Comparison of ENCODE assay signal across 17 cellular contexts in genomic region chr7:73397936-73398335, GRCh38. TPM values are rescaled to one million over a fixed set of nuclear protein-coding genes. Genes with fewer than 3 reads are reported as not detected.
DNase-seq lines count a peak whose midpoint lies in the region; ATAC-seq and TF ChIP-seq lines count a peak whose summit lies in the region.
"Had no signal": no experiment of that assay in that cellular context is flagged by ENCODE, and none has a peak within 500 bp of the region (broad histone marks: within the 10 kb centered on the region; RNA-seq: fewer than 3 reads in every experiment).

No MANE protein-coding gene starts in this region.

- H3K27me3 Mint-ChIP-seq in endodermal cell (ENCODE audit: insufficient read depth): peaks cover 2% of the 10 kb centered on the region

- no peak overlapping the region for H4K8ac ChIP-seq in neuronal stem cell (ENCODE audit: low read depth, low read length)

- no peak overlapping the region for H2AK5ac ChIP-seq in neuronal stem cell (ENCODE audit: low read depth, low read length)

- no peak overlapping the region for H3K27ac ChIP-seq in endodermal cell (ENCODE audit: low read depth, low read length)
- peak overlapping the region; percentile 88 for H3K27ac ChIP-seq in neuronal stem cell (replicated peaks; ENCODE audit: low read length)
- peak overlapping the region in 1 of 2 donors; percentile 34 for H3K27ac ChIP-seq in aorta (ENCODE audit: low read depth in 1 of 2, low read length in 2 of 2)
- H3K27ac ChIP-seq: GM23248, PC-9 had no signal

- H3K14ac ChIP-seq in neuronal stem cell (ENCODE audit: low read length): no peak overlapping the region

- H3K4me3 ChIP-seq in NT2/D1 (ENCODE audit: insufficient read length, low read depth) (no peak overlapping the region), endodermal cell (ENCODE audit: low read length) (no peak overlapping the region), neuronal stem cell (ENCODE audit: low read length in 2 of 2) (peak overlapping the region in 1 of 2 donors; percentile 14), aorta (ENCODE audit: low read length in 2 of 2) (no peak overlapping the region)
- H3K4me3 ChIP-seq: GM12878, GM23248, MG63, PC-9 had no signal

- peak; percentile 75 for ATAC-seq in aorta (ENCODE audit: low FRiP score)
- no peak for ATAC-seq in stimulated activated naive CD8-positive, alpha-beta T cell treated with anti-CD3 and anti-CD28 coated beads, Interleukin-15, Interleukin-2, amounts not matched to agents 100 U/mL and 50 U/mL, for 24 hours
- ATAC-seq in GM18520 (IDR thresholded peaks at IDR 0.05; ENCODE audit: unreplicated experiment): no peak
- ATAC-seq: GM12878 had no signal

- H4K91ac ChIP-seq in neuronal stem cell (ENCODE audit: low read depth, low read length, poor library complexity): no peak overlapping the region

- peaks cover 4% of the 10 kb centered on the region for H3K4me1 Mint-ChIP-seq in endodermal cell

- no peak for DNase-seq in NT2/D1 (ENCODE audit: low read depth, low spot score)
- peak; percentile 56 for DNase-seq in endodermal cell
- peak; percentile 9 for DNase-seq in neuronal stem cell (ENCODE audit: low spot score)
- DNase-seq in aorta: no peak
- no peak for DNase-seq in GDM1 (lab: John Stamatoyannopoulos, UW)
- DNase-seq in stimulated activated naive CD8-positive, alpha-beta T cell treated with anti-CD3 and anti-CD28 coated beads, Interleukin-15, Interleukin-2, amounts not matched to agents 100 U/mL and 50 U/mL, for 24 hours: no peak
- DNase-seq: DMS153, GM23248, MG63, NCI-H1092 treated with DMSO at 0.1 percent for 48 hours, NCI-H1694, NCI-H345, NCI-H526 treated with DMSO at 0.1 percent for 48 hours, PC-9, SK-N-SH had no signal

- no peak overlapping the region for H3K27ac Mint-ChIP-seq in endodermal cell

- TF ChIP-seq CTCF in endodermal cell (conservative IDR thresholded peaks at IDR 0.05): no peak

- no peak overlapping the region for H2BK5ac ChIP-seq in neuronal stem cell (ENCODE audit: low read length)

- H3K9me3 ChIP-seq in NT2/D1 (ENCODE audit: insufficient read depth, low read length): no peaks in the 10 kb centered on the region
- H3K9me3 ChIP-seq in endodermal cell (ENCODE audit: control insufficient read depth, low read length): no peaks in the 10 kb centered on the region
- H3K9me3 ChIP-seq in neuronal stem cell (replicated peaks in 1 of 2; ENCODE audit: control insufficient read depth in 2 of 2, insufficient read depth in 1 of 2, low read depth in 1 of 2, low read length in 2 of 2): no peaks in the 10 kb centered on the region
- H3K9me3 ChIP-seq in aorta (ENCODE audit: control insufficient read depth, low read length): no peaks in the 10 kb centered on the region
- H3K9me3 ChIP-seq: MG63, SK-N-SH had no signal

- peak overlapping the region; percentile 90 for H3K18ac ChIP-seq in neuronal stem cell (ENCODE audit: low read length)

- peak overlapping the region; percentile 36 for H3K9ac ChIP-seq in NT2/D1 (ENCODE audit: insufficient read length, low read depth)
- no peak overlapping the region for H3K9ac ChIP-seq in endodermal cell (ENCODE audit: extremely low read depth, low read length, poor library complexity, severe bottlenecking)
- no peak overlapping the region for H3K9ac ChIP-seq in neuronal stem cell (ENCODE audit: low read depth, low read length, poor library complexity)
- H3K9ac ChIP-seq: GM23248, SK-N-SH had no signal

- H3K9me3 Mint-ChIP-seq in endodermal cell: no peaks in the 10 kb centered on the region

- H3K4me1 ChIP-seq in NT2/D1 (ENCODE audit: insufficient read depth, insufficient read length) (peaks cover 3% of the 10 kb centered on the region), endodermal cell (ENCODE audit: control insufficient read depth, insufficient read depth, low read length) (no peaks in the 10 kb centered on the region), neuronal stem cell (ENCODE audit: control insufficient read depth in 2 of 2, insufficient read depth in 1 of 2, low read depth in 1 of 2, low read length in 2 of 2) (peaks cover 11% of the 10 kb centered on the region in 2 donors), aorta (ENCODE audit: control insufficient read depth in 1 of 2, insufficient read depth in 2 of 2, low read length in 2 of 2) (no peaks in the 10 kb centered on the region)

- peak overlapping the region; percentile 86 for H2BK15ac ChIP-seq in neuronal stem cell (ENCODE audit: low read length)

- no peaks in the 10 kb centered on the region for H3K36me3 ChIP-seq in NT2/D1 (ENCODE audit: insufficient read depth, insufficient read length, low read length)
- no peaks in the 10 kb centered on the region for H3K36me3 ChIP-seq in endodermal cell (ENCODE audit: control insufficient read depth, insufficient read depth, low read length)
- no peaks in the 10 kb centered on the region for H3K36me3 ChIP-seq in neuronal stem cell (replicated peaks in 1 of 2; ENCODE audit: control insufficient read depth in 2 of 2, insufficient read depth in 2 of 2, low read length in 2 of 2)
- H3K36me3 ChIP-seq in aorta (ENCODE audit: control insufficient read depth in 1 of 2, insufficient read depth in 2 of 2, low read length in 1 of 2): no peaks in the 10 kb centered on the region
- H3K36me3 ChIP-seq: MG63 had no signal

- H3K79me1 ChIP-seq in neuronal stem cell (ENCODE audit: low read depth, low read length): no peaks in the 10 kb centered on the region

- H2BK120ac ChIP-seq in neuronal stem cell (ENCODE audit: low read depth, low read length): peak overlapping the region; percentile 96

- H3K27me3 ChIP-seq in NT2/D1 (ENCODE audit: insufficient read depth, insufficient read length) (no peaks in the 10 kb centered on the region), endodermal cell (ENCODE audit: control insufficient read depth, insufficient read depth, low read length, poor library complexity, severe bottlenecking) (no peaks in the 10 kb centered on the region), neuronal stem cell (ENCODE audit: control insufficient read depth in 3 of 3, insufficient read depth in 3 of 3, low read depth in 1 of 3, low read length in 3 of 3) (no peaks in the 10 kb centered on the region), aorta (ENCODE audit: control insufficient read depth in 1 of 2, insufficient read depth in 2 of 2, low read length in 1 of 2) (no peaks in the 10 kb centered on the region)
- H3K27me3 ChIP-seq: MG63 had no signal

- H2AFZ ChIP-seq in neuronal stem cell (ENCODE audit: low read length): peak overlapping the region; percentile 52
- H2AFZ ChIP-seq: GM23248, PC-9 had no signal

- intact Hi-C loops in aorta (cut with DNase I): no loop called here

- no peak overlapping the region for H3K4me3 Mint-ChIP-seq in endodermal cell

- no peak overlapping the region for H3K4me2 ChIP-seq in neuronal stem cell (ENCODE audit: insufficient read depth, low read length, poor library complexity, severe bottlenecking)
- H3K4me2 ChIP-seq: PC-9, SK-N-SH had no signal

- no peak overlapping the region for H3K4ac ChIP-seq in neuronal stem cell (ENCODE audit: low read length)

- 58 to 81% methylated on average over 2 to 5 of the region's 5 CpGs for WGBS in endodermal cell (ENCODE audit: insufficient coverage in 1 of 2, insufficient read length in 1 of 2), 2 experiments
- WGBS in neuronal stem cell (ENCODE audit: extremely low coverage in 2 of 2, insufficient read length in 2 of 2, insufficient replicate concordance in 1 of 2), 2 donors: no CpG with 5 or more reads among the region's 5 CpGs
- WGBS in aorta, 2 donors: 0 to 10% methylated on average over 3 to 5 of the region's 5 CpGs

- no peaks in the 10 kb centered on the region for H3K36me3 Mint-ChIP-seq in endodermal cell (ENCODE audit: low read depth)

- no peak overlapping the region for H3K23ac ChIP-seq in neuronal stem cell (ENCODE audit: low read depth, low read length, poor library complexity)

- H2BK12ac ChIP-seq in neuronal stem cell (ENCODE audit: low read length): peak overlapping the region; percentile 59

RNA-seq across cellular contexts. Expression of gene FZD9, which starts 35.6 kb away (rescaled TPM):
- 1 to 10 TPM; 1.1 to 1.8 TPM for total RNA-seq in endodermal cell
- 3.4 TPM for polyA plus RNA-seq in endodermal cell (2013, experiment 1 of 2)
- polyA plus RNA-seq in endodermal cell (2013, experiment 2 of 2): 3.2 TPM
- 3.7 TPM for polyA plus RNA-seq in neuronal stem cell (2013, experiment 1 of 2)
- 3.6 TPM for polyA plus RNA-seq in neuronal stem cell (2013, experiment 2 of 2)
- total RNA-seq in aorta: under 1 TPM in 1 of 2 donors, not detected in 1; 0.21 TPM
- polyA plus RNA-seq in aorta: under 1 TPM in 1 of 2 donors, not detected in 1; 0.20 TPM
- total RNA-seq: GM12878 had no signal

Comparison
In these comparisons a context has a peak if more than half of its experiments do, and no peak if none do; other contexts are left out.
1. DNase-seq: peak in endodermal cell (single experiment) and neuronal stem cell (single experiment); none in NT2/D1 (single experiment), aorta (0 of 2), GDM1 (single experiment) and stimulated activated naive CD8-positive, alpha-beta T cell treated with anti-CD3 and anti-CD28 coated beads, Interleukin-15, Interleukin-2, amounts not matched to agents 100 U/mL and 50 U/mL, for 24 hours (single experiment).